Comparison of ENCODE assay signal across 9 cellular contexts in genomic region chr18:9104244-9104901, GRCh38. TPM values are rescaled to one million over a fixed set of nuclear protein-coding genes. Genes with fewer than 3 reads are reported as not detected.
A peak's percentile ranks its signal among the peaks of the same experiment; 100 is the strongest.
DNase-seq lines count a peak whose midpoint lies in the region; ATAC-seq, FAIRE-seq and TF ChIP-seq lines count a peak whose summit lies in the region.
"Had no signal": no experiment of that assay in that cellular context is flagged by ENCODE, and none has a peak within 500 bp of the region (broad histone marks: within the 10 kb centered on the region; RNA-seq: fewer than 3 reads in every experiment).

No MANE protein-coding gene starts in this region.

- no peaks in the 10 kb centered on the region for H3K9me2 ChIP-seq in OCI-LY7 (ENCODE audit: insufficient read depth, low read length)

- H3K27me3 ChIP-seq in parathyroid adenoma (ENCODE audit: control insufficient read depth, insufficient read depth, low read length) = no peaks in the 10 kb centered on the region

- H3K79me2 ChIP-seq in OCI-LY7 (ENCODE audit: insufficient read depth, low read depth, low read length) (peaks cover 77% of the 10 kb centered on the region), parathyroid adenoma (peaks cover 45% of the 10 kb centered on the region)

- peak; percentile 6 for FAIRE-seq in D721Med (lab: Jason Lieb, UNC)
- FAIRE-seq: TTC549 had no signal

- peaks cover 50% of the 10 kb centered on the region for H3K4me1 ChIP-seq in OCI-LY7 (ENCODE audit: insufficient read depth, low read length, poor library complexity, severe bottlenecking)
- peaks cover 39% of the 10 kb centered on the region for H3K4me1 ChIP-seq in parathyroid adenoma

- no peak for TF ChIP-seq CTCF in D721Med (IDR thresholded peaks at IDR 0.05; ENCODE audit: insufficient read depth, missing control alignments)
- TF ChIP-seq CTCF in OCI-LY7 (conservative IDR thresholded peaks at IDR 0.05; ENCODE audit: low read length) = no peak
- no peak for TF ChIP-seq CTCF in parathyroid adenoma (IDR thresholded peaks at IDR 0.05)

- no peak overlapping the region for H3K27ac ChIP-seq in OCI-LY7 (ENCODE audit: low read depth, low read length, poor library complexity, severe bottlenecking)
- peak overlapping the region; percentile 91 for H3K27ac ChIP-seq in epithelial cell of prostate
- H3K27ac ChIP-seq in parathyroid adenoma = peak overlapping the region; percentile 90

- intact Hi-C loops in OCI-LY7 (cut with micrococcal nuclease; ENCODE audit: unreplicated experiment) = no loop called here

- no peak for DNase-seq in D721Med (ENCODE audit: insufficient read length, low spot score)
- no peak for DNase-seq in OCI-LY7 (ENCODE audit: low spot score)
- DNase-seq in epithelial cell of prostate (ENCODE audit: low read depth, low spot score) = no peak
- no peak for DNase-seq in dermis blood vessel endothelial cell
- no peak for DNase-seq in KBM-7
- no peak for DNase-seq in NCI-H2081 treated with DMSO at 0.1 percent for 48 hours (lab: John Stamatoyannopoulos, UW)

- H2AFZ ChIP-seq in OCI-LY7 (ENCODE audit: low read length) = no peak overlapping the region
- H2AFZ ChIP-seq in parathyroid adenoma = no peak overlapping the region

- peaks cover 48% of the 10 kb centered on the region for H4K20me1 ChIP-seq in OCI-LY7 (ENCODE audit: insufficient read depth, low read length)

- H3K4me3 ChIP-seq in OCI-LY7 (ENCODE audit: low read depth, low read length, poor library complexity, severe bottlenecking) = peak overlapping the region; percentile 93
- peak overlapping the region; percentile 93 for H3K4me3 ChIP-seq in parathyroid adenoma (ENCODE audit: low read depth, low read length)

- H3K9ac ChIP-seq in parathyroid adenoma = no peak overlapping the region

- H3K36me3 ChIP-seq in OCI-LY7 (ENCODE audit: insufficient read depth, low read length) = peaks cover 55% of the 10 kb centered on the region
- no peaks in the 10 kb centered on the region for H3K36me3 ChIP-seq in parathyroid adenoma (ENCODE audit: control insufficient read depth, insufficient read depth, low read length)

- no peaks in the 10 kb centered on the region for H3K9me3 ChIP-seq in OCI-LY7 (ENCODE audit: low read length)
- H3K9me3 ChIP-seq in parathyroid adenoma (ENCODE audit: control insufficient read depth, low read length) = no peaks in the 10 kb centered on the region

- no peak for ATAC-seq in HG03097 (IDR thresholded peaks at IDR 0.05; ENCODE audit: low FRiP score, unreplicated experiment)

- POLR2A ChIA-PET in OCI-LY7 (lab: Charles Lee) = interaction anchor here (0.7 to 6.6 kb wide), 8 partner anchors 9 to 43 kb away, joined by 3 to 49 read pairs (median 8); partner anchors contain the start of gene ANKRD12

- no TSS peak for BruUV-seq in OCI-LY7 (replicated peaks; lab: Mats Ljungman, UMichigan)

- H3K4me2 ChIP-seq in OCI-LY7 (ENCODE audit: low read length) (peak overlapping the region; percentile 96), parathyroid adenoma (ENCODE audit: low read length) (peak overlapping the region; percentile 92)

- CTCF ChIA-PET in OCI-LY7 (lab: Charles Lee; ENCODE audit: unreplicated experiment) = interaction anchor here (0.9 to 1.6 kb wide), 2 partner anchors 9 to 38 kb away, joined by 3 read pairs; no protein-coding TSS in a partner anchor

- in situ Hi-C loops in KBM-7 (cut with MboI; ENCODE audit: low pct_unique_long_range_greater_than_20kb, low sequenced_read_pairs) = no loop called here

RNA-seq across cellular contexts. Expression of gene NDUFV2, which starts 1.9 kb away (rescaled TPM):
- 145 and 185 TPM in 2 replicates for total RNA-seq in OCI-LY7 (2014; rRNA removed; shearing (Covaris generic))
- 201 and 213 TPM in 2 replicates for total RNA-seq in OCI-LY7 (2022)
- total RNA-seq in dermis blood vessel endothelial cell = 93.9 and 170 TPM in 2 replicates

RNA-seq across cellular contexts. Expression of gene ANKRD12, which starts 32.2 kb away (rescaled TPM):
- 65.9 and 74.5 TPM in 2 replicates for total RNA-seq in OCI-LY7 (2014; rRNA removed; shearing (Covaris generic))
- total RNA-seq in OCI-LY7 (2022) (66.5 and 67.0 TPM in 2 replicates), dermis blood vessel endothelial cell (23.3 and 50.2 TPM in 2 replicates)
